In the genomic region with DNA sequence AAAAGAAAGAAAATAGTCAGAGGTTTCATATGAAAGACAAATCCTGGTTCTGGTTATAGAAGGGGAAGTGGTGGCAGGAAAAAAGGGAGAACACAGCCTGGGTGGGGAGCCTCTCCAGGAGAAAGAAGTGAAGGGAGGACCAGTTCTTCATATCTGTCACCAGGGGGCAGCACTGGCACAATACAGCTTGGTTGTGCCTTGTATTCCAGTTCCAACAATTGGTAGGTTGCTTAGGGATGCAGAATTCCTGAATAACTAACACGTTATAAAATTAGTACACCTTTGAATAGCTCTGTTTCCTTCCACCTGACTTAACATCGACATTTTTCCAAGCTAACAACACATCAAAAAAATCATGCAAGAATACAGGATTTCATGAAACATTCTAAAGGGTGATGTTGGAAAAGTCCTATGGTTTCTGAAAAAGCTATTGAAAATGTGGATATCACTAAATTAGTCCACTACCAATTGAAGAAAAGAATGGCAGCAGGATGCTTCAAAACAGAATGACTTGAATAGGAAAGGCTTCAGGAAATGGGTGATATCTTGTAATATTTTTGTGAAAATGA, we compare ENCODE assay signal across 14 cellular contexts. TPM values are rescaled to one million over a fixed set of nuclear protein-coding genes. Genes with fewer than 3 reads are reported as not detected.
DNase-seq lines count a peak whose midpoint lies in the region; ATAC-seq and TF ChIP-seq lines count a peak whose summit lies in the region.
"Had no signal": no experiment of that assay in that cellular context is flagged by ENCODE, and none has a peak within 500 bp of the region (broad histone marks: within the 10 kb centered on the region; RNA-seq: fewer than 3 reads in every experiment).

No MANE protein-coding gene starts in this region.

- DNase-seq in GM06990 (ENCODE audit: extremely low read depth, insufficient read length) (no peak), OCI-M1 (lab: John Stamatoyannopoulos, UW) (peak; percentile 56), fibroblast of villous mesenchyme (ENCODE audit: low read depth) (no peak), globus pallidus (ENCODE audit: low spot score) (no peak), stomach (no peak), KG1 (lab: John Stamatoyannopoulos, UW) (no peak)
- DNase-seq: effector CD8-positive, alpha-beta T cell; mesenchymal stem cell; MV-4-11; stimulated activated naive CD8-positive, alpha-beta T cell treated with anti-CD3 and anti-CD28 coated beads, Interleukin-15, Interleukin-2, amounts not matched to agents 100 U/mL and 50 U/mL, for 24 hours had no signal

- H3K4me3 ChIP-seq in GM06990 (replicated peaks; ENCODE audit: low read depth, low read length) (no peak overlapping the region), fibroblast of villous mesenchyme (ENCODE audit: low read depth, low read length) (no peak overlapping the region), stomach (no peak overlapping the region)
- H3K4me3 ChIP-seq: SK-N-MC, skin epidermis had no signal

- TF ChIP-seq POLR2A in stomach (IDR thresholded peaks at IDR 0.05): no peak

- no peaks in the 10 kb centered on the region for H3K4me1 ChIP-seq in stomach

- no peak for ATAC-seq in GM21717 (IDR thresholded peaks at IDR 0.05; ENCODE audit: unreplicated experiment)
- ATAC-seq: stimulated activated naive CD8-positive, alpha-beta T cell treated with anti-CD3 and anti-CD28 coated beads, Interleukin-15, Interleukin-2, amounts not matched to agents 100 U/mL and 50 U/mL, for 24 hours had no signal

- intact Hi-C loops in stomach (cut with DNase I; ENCODE audit: low total_unique reads): no loop called here

- TF ChIP-seq CTCF in 22Rv1 (IDR thresholded peaks at IDR 0.05) (peak; percentile 66), GM06990 (IDR thresholded peaks at IDR 0.05; ENCODE audit: insufficient read depth, low read length, poor library complexity, severe bottlenecking) (peak; percentile 29), fibroblast of villous mesenchyme (IDR thresholded peaks at IDR 0.05; ENCODE audit: insufficient read depth, low read depth, low read length) (peak; percentile 25), stomach (IDR thresholded peaks at IDR 0.05) (no peak)

- no peak for TF ChIP-seq EP300 in stomach (IDR thresholded peaks at IDR 0.05)

- H3K27me3 ChIP-seq in GM06990 (replicated peaks; ENCODE audit: control insufficient read depth, insufficient read depth, low read length): no peaks in the 10 kb centered on the region
- no peaks in the 10 kb centered on the region for H3K27me3 ChIP-seq in stomach

- no peaks in the 10 kb centered on the region for H3K36me3 ChIP-seq in GM06990 (ENCODE audit: control insufficient read depth, insufficient read depth, low read length)
- H3K36me3 ChIP-seq in stomach: no peaks in the 10 kb centered on the region

- peaks cover 0 to 28% (median 11%) of the 10 kb centered on the region in 4 donors for H3K9me3 ChIP-seq in stomach

- whole genome bisulfite sequencing in stomach, 5 donors: 87 to 96% (median 92%) methylated on average over 2 of the region's 2 CpGs

- H3K27ac ChIP-seq in 22Rv1 (no peak overlapping the region), stomach (no peak overlapping the region)
- H3K27ac ChIP-seq: SK-N-MC, skin epidermis had no signal

RNA-seq across cellular contexts. Expression of a gene that starts 52.9 kb away (rescaled TPM):
- total RNA-seq in fibroblast of villous mesenchyme (under 0.01 TPM in 1 of 2 replicates, not detected in the other), stomach (not detected)
- under 1 TPM in 1 of 3 donors, not detected in 2; 0.15 TPM for polyA plus RNA-seq in stomach

Comparison
In these comparisons a context has a peak if more than half of its experiments do, and no peak if none do; other contexts are left out.
1. CTCF ChIP-seq: peak in 22Rv1 (single experiment), GM06990 (single experiment) and fibroblast of villous mesenchyme (single experiment); none in stomach (0 of 7).